In the genomic region with DNA sequence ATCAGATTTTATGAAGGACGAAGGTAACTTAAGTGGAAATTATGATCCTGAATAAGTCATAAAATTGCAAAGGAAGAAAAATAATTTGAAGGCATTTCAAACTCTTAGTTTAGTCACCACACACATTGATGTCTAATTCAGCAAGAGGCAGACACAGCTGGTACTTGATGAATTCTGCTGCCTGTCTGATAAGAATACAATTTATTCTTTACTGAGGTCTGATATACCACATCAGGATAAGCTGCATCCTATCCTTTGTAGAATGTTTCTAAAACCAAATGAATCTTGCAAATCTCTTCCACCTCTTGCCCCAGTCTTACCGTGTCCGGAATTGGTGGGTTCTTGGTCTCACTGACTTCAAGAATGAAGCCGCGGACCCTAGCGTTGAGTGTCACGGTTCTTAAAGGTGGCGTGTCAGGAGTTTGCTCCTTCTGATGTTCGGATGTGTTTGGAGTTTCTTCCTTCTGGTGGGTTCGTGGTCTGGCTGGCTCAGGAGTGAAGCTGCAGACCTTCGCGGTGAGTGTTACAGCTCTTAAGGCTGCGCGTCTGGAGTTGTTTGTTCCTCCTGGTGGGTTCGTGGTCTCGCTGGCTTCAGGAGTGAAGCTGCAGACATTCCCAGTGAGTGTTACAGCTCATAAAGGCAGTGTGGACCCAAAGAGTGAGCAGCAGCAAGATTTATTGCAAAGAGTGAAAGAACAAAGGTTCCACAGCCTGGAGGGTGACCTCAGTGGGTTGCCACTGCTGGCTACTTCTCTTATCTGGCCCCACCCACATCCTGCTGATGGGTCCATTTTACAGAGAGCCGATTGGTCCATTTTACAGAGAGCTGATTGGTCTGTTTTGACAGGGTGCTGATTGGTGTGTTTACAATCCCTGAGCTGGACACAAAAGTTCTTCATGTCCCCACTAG, we compare ENCODE assay signal across 8 cellular contexts. TPM values are rescaled to one million over a fixed set of nuclear protein-coding genes. Genes with fewer than 3 reads are reported as not detected.
A peak's percentile ranks its signal among the peaks of the same experiment; 100 is the strongest.
DNase-seq lines count a peak whose midpoint lies in the region; ATAC-seq and TF ChIP-seq lines count a peak whose summit lies in the region.
"Not testable (repeated sequence)": the region's sequence is repeated elsewhere in the genome, so short reads cannot be mapped to it uniquely, and the experiment has no call there.

TSS of gene GBP5 (minus strand) at position 729 of the 910 bp plus-strand sequence. CDS start 3,305 bp downstream, outside the sequence.

- H3K4me3 ChIP-seq in esophagus squamous epithelium (peak within 1 kb of the TSS; percentile 8 to 55 (median 22)), upper lobe of left lung (peak within 1 kb of the TSS in 3 of 4 donors; percentile 27 to 39 (median 39))

- peak within 1 kb of the TSS; percentile 95 to 100 (median 98) for H3K4me3 Mint-ChIP-seq in IgD-negative memory B cell
- peak within 1 kb of the TSS; percentile 95 for H3K4me3 Mint-ChIP-seq in activated B cell treated with CpG ODN at 0.5 μM for 24 hours
- peak within 1 kb of the TSS; percentile 88 for H3K4me3 Mint-ChIP-seq in activated T-helper 2 cell treated with anti-CD3 and anti-CD28 coated beads, Interferon-gamma antibody, Interleukin-2, Interleukin-4, amounts not matched to agents 10 μg/mL and 5 μg/mL and 100 μg/mL, durations not matched to agents 14 hours and 24 hours and 36 hours (ENCODE audit: low read depth)

- not testable (repeated sequence) for H3K9me3 ChIP-seq in esophagus squamous epithelium, upper lobe of left lung

- WGBS in esophagus squamous epithelium, 2 donors: 64 to 76% methylated on average over 17 of the region's 17 CpGs
- 65 to 70% methylated on average over 14 to 17 of the region's 17 CpGs for WGBS in upper lobe of left lung, 2 donors

- H3K36me3 ChIP-seq in esophagus squamous epithelium, upper lobe of left lung: not testable (repeated sequence)

- H3K27me3 ChIP-seq in esophagus squamous epithelium, upper lobe of left lung: not testable (repeated sequence)

- not testable (repeated sequence) for H3K27me3 Mint-ChIP-seq in IgD-negative memory B cell; activated B cell treated with CpG ODN at 0.5 μM for 24 hours; activated T-helper 2 cell treated with anti-CD3 and anti-CD28 coated beads, Interferon-gamma antibody, Interleukin-2, Interleukin-4, amounts not matched to agents 10 μg/mL and 5 μg/mL and 100 μg/mL, durations not matched to agents 14 hours and 24 hours and 36 hours (ENCODE audit: low read depth)

- H3K4me1 Mint-ChIP-seq in IgD-negative memory B cell (peaks cover 18 to 41% (median 36%) of the 10 kb centered on the region in 3 donors), activated B cell treated with CpG ODN at 0.5 μM for 24 hours (peaks cover 56% of the 10 kb centered on the region)
- peaks cover 71% of the 10 kb centered on the region for H3K4me1 Mint-ChIP-seq in activated T-helper 2 cell treated with anti-CD3 and anti-CD28 coated beads, Interferon-gamma antibody, Interleukin-2, Interleukin-4, amounts not matched to agents 10 μg/mL and 5 μg/mL and 100 μg/mL, durations not matched to agents 14 hours and 24 hours and 36 hours (ENCODE audit: low read depth)

- H3K4me1 ChIP-seq in esophagus squamous epithelium (peaks cover 0 to 67% (median 32%) of the 10 kb centered on the region in 3 donors), upper lobe of left lung (peaks cover 0 to 13% (median 4%) of the 10 kb centered on the region in 4 donors)

- POLR2A ChIA-PET in activated B cell treated with CpG ODN at 0.5 μM for 24 hours (lab: Charles Lee): interaction anchor here (0.7 to 4.2 kb wide), 4 partner anchors 38 to 250 kb away, joined by 3 to 42 read pairs (median 4); partner anchors contain the start of genes GBP3 and GBP4

- DNase-seq in activated B cell treated with CpG ODN at 0.5 μM for 24 hours: peak; percentile 18
- DNase-seq in activated T-helper 2 cell treated with anti-CD3 and anti-CD28 coated beads, Interferon-gamma antibody, Interleukin-2, Interleukin-4, amounts not matched to agents 10 μg/mL and 5 μg/mL and 100 μg/mL, durations not matched to agents 14 hours and 24 hours and 36 hours (ENCODE audit: low spot score): peak; percentile 76
- DNase-seq in esophagus squamous epithelium (lab: John Stamatoyannopoulos, UW): not testable (repeated sequence)
- DNase-seq in stimulated activated CD4-positive, alpha-beta T cell treated with anti-CD3 and anti-CD28 coated beads, Interleukin-15, amount 100 ng/mL, for 24 hours: peak; percentile 70
- DNase-seq in upper lobe of left lung: peak in 1 of 2 donors; percentile 44

- H3K36me3 Mint-ChIP-seq in IgD-negative memory B cell: not testable (repeated sequence)
- H3K36me3 Mint-ChIP-seq in activated B cell treated with CpG ODN at 0.5 μM for 24 hours (ENCODE audit: low read depth): peaks cover 21% of the 10 kb centered on the region
- peaks cover 39% of the 10 kb centered on the region for H3K36me3 Mint-ChIP-seq in activated T-helper 2 cell treated with anti-CD3 and anti-CD28 coated beads, Interferon-gamma antibody, Interleukin-2, Interleukin-4, amounts not matched to agents 10 μg/mL and 5 μg/mL and 100 μg/mL, durations not matched to agents 14 hours and 24 hours and 36 hours (ENCODE audit: low read depth)

- TF ChIP-seq EP300 in upper lobe of left lung (IDR thresholded peaks at IDR 0.05): not testable (repeated sequence)

- TF ChIP-seq POLR2A in esophagus squamous epithelium (IDR thresholded peaks at IDR 0.05) (peak in 2 of 4 donors; percentile 20 to 68), upper lobe of left lung (IDR thresholded peaks at IDR 0.05) (peak in 1 of 4 donors; percentile 79)

- H3K27ac Mint-ChIP-seq in IgD-negative memory B cell: peak within 1 kb of the TSS; percentile 74 to 95 (median 93)
- peak within 1 kb of the TSS; percentile 83 for H3K27ac Mint-ChIP-seq in activated B cell treated with CpG ODN at 0.5 μM for 24 hours
- H3K27ac Mint-ChIP-seq in activated T-helper 2 cell treated with anti-CD3 and anti-CD28 coated beads, Interferon-gamma antibody, Interleukin-2, Interleukin-4, amounts not matched to agents 10 μg/mL and 5 μg/mL and 100 μg/mL, durations not matched to agents 14 hours and 24 hours and 36 hours: peak within 1 kb of the TSS; percentile 96

- not testable (repeated sequence) for H3K9me3 Mint-ChIP-seq in IgD-negative memory B cell; activated B cell treated with CpG ODN at 0.5 μM for 24 hours; activated T-helper 2 cell treated with anti-CD3 and anti-CD28 coated beads, Interferon-gamma antibody, Interleukin-2, Interleukin-4, amounts not matched to agents 10 μg/mL and 5 μg/mL and 100 μg/mL, durations not matched to agents 14 hours and 24 hours and 36 hours

- H3K27ac ChIP-seq in esophagus squamous epithelium: peak within 1 kb of the TSS; percentile 4 to 72 (median 50)
- peak within 1 kb of the TSS in 3 of 4 donors; percentile 40 to 74 (median 49) for H3K27ac ChIP-seq in upper lobe of left lung

- intact Hi-C loops in activated B cell treated with CpG ODN at 0.5 μM for 24 hours (cut with micrococcal nuclease): loop anchor here (1.0 to 5.0 kb wide), 4 partner anchors 15 to 208 kb away; partner anchors contain the start of gene GBP1
- intact Hi-C loops in activated T-helper 2 cell treated with anti-CD3 and anti-CD28 coated beads, Interferon-gamma antibody, Interleukin-2, Interleukin-4, amounts not matched to agents 10 μg/mL and 5 μg/mL and 100 μg/mL, durations not matched to agents 14 hours and 24 hours and 36 hours (cut with micrococcal nuclease): loop anchor here (1.0 to 10.0 kb wide), 6 partner anchors 40 to 452 kb away; no protein-coding TSS in a partner anchor
- intact Hi-C loops in esophagus squamous epithelium (cut with DNase I): not testable (repeated sequence)

- not testable (repeated sequence) for TF ChIP-seq CTCF in activated B cell treated with CpG ODN at 0.5 μM for 24 hours (IDR thresholded peaks at IDR 0.05); esophagus squamous epithelium (IDR thresholded peaks at IDR 0.05); upper lobe of left lung (IDR thresholded peaks at IDR 0.05)

- CTCF ChIA-PET in activated B cell treated with CpG ODN at 0.5 μM for 24 hours (lab: Charles Lee): interaction anchor here (1.1 to 2.0 kb wide), 3 partner anchors 74 to 288 kb away, joined by 4 to 6 read pairs (median 5); partner anchors contain the start of gene GBP4

- peak; percentile 70 for ATAC-seq in GM19043 (IDR thresholded peaks at IDR 0.05; ENCODE audit: low read depth, unreplicated experiment)
- peak; percentile 88 for ATAC-seq in HG02759 (IDR thresholded peaks at IDR 0.05; ENCODE audit: unreplicated experiment)
- peak; percentile 96 for ATAC-seq in activated B cell treated with CpG ODN at 0.5 μM for 24 hours (ENCODE audit: low read depth)
- ATAC-seq in upper lobe of left lung (ENCODE audit: low FRiP score in 2 of 2): peak in 1 of 2 donors; percentile 66

RNA-seq across cellular contexts. Expression of gene GBP5, which starts in this region (rescaled TPM):
- polyA plus RNA-seq in IgD-negative memory B cell: 8.9 TPM
- total RNA-seq in activated B cell treated with CpG ODN at 0.5 μM for 24 hours: 19.9 and 22.8 TPM in 2 replicates
- 34.3 TPM in 2 replicates for total RNA-seq in activated T-helper 2 cell treated with anti-CD3 and anti-CD28 coated beads, Interferon-gamma antibody, Interleukin-2, Interleukin-4, amounts not matched to agents 10 μg/mL and 5 μg/mL and 100 μg/mL, durations not matched to agents 14 hours and 24 hours and 36 hours
- total RNA-seq in esophagus squamous epithelium: 1 to 10 TPM; 2.4 to 6.4 (median 4.8) TPM
- total RNA-seq in upper lobe of left lung: 10 to 100 TPM in 2 of 6 donors, 1 to 10 TPM in 4; 4.1 to 24.5 (median 7.9) TPM
